In genomic region chr12:111685811-111686573, GRCh38 we compare ENCODE assay signal across 1 cellular context.
A peak's percentile ranks its signal among the peaks of the same experiment; 100 is the strongest.
TF ChIP-seq lines count a peak whose summit lies in the region.

Gene ACAD10 (plus strand): TSS chr12:111686053. CDS start chr12:111692710, 6,657 bp downstream.
Gene BRAP (minus strand): TSS chr12:111685956. CDS start chr12:111685792, 164 bp downstream.

TF ChIP-seq in K562, 482 proteins besides CTCF, POLR2A, EP300 and RAD21 (continued from another document and continues in another):
- TF ChIP-seq ZBTB40 (IDR thresholded peaks at IDR 0.05) (peak; percentile 87), ZBTB40 (CRISPR knock-in tag; IDR thresholded peaks at IDR 0.05) (no peak; the same call in 1 of the 2 replicates), CEBPB (tag; IDR thresholded peaks at IDR 0.05) (peak; percentile 6; the same call in 1 of the 2 replicates), KLF1 (tag; IDR thresholded peaks at IDR 0.05) (no peak), ZNF830 (CRISPR knock-in tag; IDR thresholded peaks at IDR 0.05) (0 out of 2 replicates have a peak, but pooled peaks have one; percentile 53), SRF (CRISPR knock-in tag; IDR thresholded peaks at IDR 0.05) (0 out of 4 replicates have a peak, but pooled peaks of 1 of the 2 experiments have one; percentile 22), TBL1XR1 (IDR thresholded peaks at IDR 0.05; ENCODE audit: low read length in 2 of 2) (no peak; a peak in 1 of 4 replicates), PHF20 (IDR thresholded peaks at IDR 0.05; ENCODE audit: partially characterized antibody) (peak; percentile 70), SNAPC5 (CRISPR knock-in tag; IDR thresholded peaks at IDR 0.05) (no peak), MITF (IDR thresholded peaks at IDR 0.05) (no peak), PCBP1 (IDR thresholded peaks at IDR 0.05; ENCODE audit: low read depth, low read length, poor library complexity, severe bottlenecking) (no peak), ZBTB11 (CRISPR knock-in tag; IDR thresholded peaks at IDR 0.05) (peak in 2 of 3 experiments; percentile 23 to 90; a peak in 4 of 6 replicates), RBBP5 (IDR thresholded peaks at IDR 0.05; ENCODE audit: borderline replicate concordance, insufficient read depth, low read length, poor library complexity, severe bottlenecking) (peak; percentile 98), CBX8 (IDR thresholded peaks at IDR 0.05; ENCODE audit: borderline replicate concordance, extremely low read depth, low read depth, low read length, poor library complexity, severe bottlenecking) (no peak), ATF4 (CRISPR knock-in tag; IDR thresholded peaks at IDR 0.05) (no peak), MCM5 (IDR thresholded peaks at IDR 0.05; ENCODE audit: low read depth) (no peak), SIRT6 (IDR thresholded peaks at IDR 0.05; ENCODE audit: low read depth, low read length) (no peak), STAT6 (CRISPR knock-in tag; IDR thresholded peaks at IDR 0.05) (0 out of 2 replicates have a peak, but pooled peaks have one; percentile 84), ZBTB12 (CRISPR knock-in tag; IDR thresholded peaks at IDR 0.05) (peak; percentile 20; the same call in 1 of the 2 replicates), PRPF4 (IDR thresholded peaks at IDR 0.05; ENCODE audit: insufficient read depth, low read depth, low read length, poor library complexity, severe bottlenecking) (no peak), HMBOX1 (IDR thresholded peaks at IDR 0.05) (no peak), STAT5A (IDR thresholded peaks at IDR 0.05; ENCODE audit: borderline replicate concordance, low read length) (no peak; the same call in 1 of the 2 replicates), TAF7 (tag; IDR thresholded peaks at IDR 0.05) (peak; percentile 93), MNT (conservative IDR thresholded peaks at IDR 0.05) (peak; percentile 74 to 79; a peak in 3 of 4 replicates), CREB3 (tag; conservative IDR thresholded peaks at IDR 0.05; ENCODE audit: low read depth) (0 out of 2 replicates have a peak, but pooled peaks have one; percentile 39), TAF9B (IDR thresholded peaks at IDR 0.05; ENCODE audit: partially characterized antibody) (peak; percentile 81), ELK3 (CRISPR knock-in tag; IDR thresholded peaks at IDR 0.05) (no peak), GABPB2 (CRISPR knock-in tag; conservative IDR thresholded peaks at IDR 0.05) (no peak)
